28 cellular contexts compared by ENCODE assay signal in the genomic region with DNA sequence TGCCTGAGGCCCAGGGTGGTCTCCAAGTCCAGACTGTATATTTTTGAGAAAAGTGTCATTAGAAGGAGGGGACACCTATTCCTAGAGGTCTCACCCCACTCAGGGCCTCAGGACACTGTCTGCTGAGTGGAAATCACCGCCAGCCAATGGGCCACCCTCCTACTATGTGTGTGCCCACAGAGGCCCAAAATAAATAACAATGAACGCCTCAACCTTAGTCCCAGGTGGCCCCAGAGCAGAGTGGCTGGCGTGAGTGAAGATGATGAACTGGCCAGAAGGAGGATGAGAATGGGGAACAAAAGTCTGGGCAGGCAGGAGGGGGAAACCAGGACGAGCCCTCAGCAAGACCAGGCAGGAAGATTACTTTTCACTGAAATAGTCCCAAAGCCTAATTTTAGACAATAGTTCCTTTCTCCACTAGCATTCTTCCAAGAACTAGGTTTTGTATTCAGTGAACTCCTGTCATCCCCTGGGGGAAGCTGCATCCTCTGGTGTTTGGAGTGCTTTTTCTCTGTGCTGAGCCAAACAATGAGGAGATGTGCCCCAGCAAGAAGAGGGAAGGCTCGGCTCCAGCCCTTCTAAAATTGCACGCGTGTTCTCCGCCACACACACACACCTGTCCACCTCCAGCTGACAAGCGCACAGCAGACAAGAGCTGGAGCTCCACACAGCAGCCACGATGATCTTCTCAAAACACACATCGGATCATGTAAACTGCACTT.
DNase-seq lines count a peak whose midpoint lies in the region; ATAC-seq and TF ChIP-seq lines count a peak whose summit lies in the region.
"Had no signal": no experiment of that assay in that cellular context is flagged by ENCODE, and none has a peak within 500 bp of the region (broad histone marks: within the 10 kb centered on the region; RNA-seq: fewer than 3 reads in every experiment).

No MANE protein-coding gene starts in this region.

- ATAC-seq in Right ventricle myocardium inferior (no peak), HG02678 (IDR thresholded peaks at IDR 0.05; ENCODE audit: unreplicated experiment) (no peak)
- ATAC-seq: A549; activated T-cell treated with anti-CD3 and anti-CD28 coated beads, Interleukin-2, amount 50 U/mL, for 4 hours; right lobe of liver had no signal

- peaks cover 79% of the 10 kb centered on the region for H3K4me1 ChIP-seq in cardiac muscle cell (ENCODE audit: low read depth)
- H3K4me1 ChIP-seq in CD4-positive, alpha-beta memory T cell (ENCODE audit: insufficient read depth, low read length) = no peaks in the 10 kb centered on the region
- H3K4me1 ChIP-seq: A549, Caco-2 had no signal

- POLR2A ChIA-PET in CD4-positive, alpha-beta memory T cell (lab: Charles Lee; ENCODE audit: partially characterized antibody) = no interaction called here

- H3K4me3 ChIP-seq in cardiac muscle cell = no peak overlapping the region
- H3K4me3 ChIP-seq in CD4-positive, alpha-beta memory T cell (ENCODE audit: low read length in 2 of 2) = no peak overlapping the region
- H3K4me3 ChIP-seq: A549, GM23248, right lobe of liver had no signal

- H3K9me3 ChIP-seq in cardiac muscle cell (ENCODE audit: low read depth) = no peaks in the 10 kb centered on the region
- H3K9me3 ChIP-seq in CD4-positive, alpha-beta memory T cell (ENCODE audit: control insufficient read depth in 1 of 2, low read length in 2 of 2) = no peaks in the 10 kb centered on the region
- H3K9me3 ChIP-seq: A549, Caco-2, right lobe of liver had no signal

- H3K4me3 Mint-ChIP-seq in CD4-positive, alpha-beta memory T cell = no peak overlapping the region
- H3K4me3 Mint-ChIP-seq: activated T-cell treated with anti-CD3 and anti-CD28 coated beads, Interleukin-2, amount 50 U/mL, for 4 hours; B cell; dendritic cell treated with granulocyte-macrophage colony-stimulating factor and Interleukin-4, amounts not matched to agents 40 ng/mL and 50 ng/mL, for 4 days; naive B cell; stimulated activated naive CD8-positive, alpha-beta T cell treated with anti-CD3 and anti-CD28 coated beads, Interleukin-15, Interleukin-2, amounts not matched to agents 100 ng/mL and 50 ng/mL, for 24 hours; T-helper 1 cell treated with Interleukin-12 subunit alpha and Interleukin-12 subunit beta and Interleukin-4 antibody, amounts not matched to agents 30 μg/mL and 1 μg/mL, for 36 hours; type B pancreatic cell had no signal

- H3K27ac Mint-ChIP-seq in CD4-positive, alpha-beta memory T cell = peak overlapping the region in 1 of 7 donors; percentile 52
- H3K27ac Mint-ChIP-seq: B cell; dendritic cell treated with granulocyte-macrophage colony-stimulating factor and Interleukin-4, amounts not matched to agents 40 ng/mL and 50 ng/mL, for 4 days; stimulated activated naive CD8-positive, alpha-beta T cell treated with anti-CD3 and anti-CD28 coated beads, Interleukin-15, Interleukin-2, amounts not matched to agents 100 ng/mL and 50 ng/mL, for 24 hours; T-helper 1 cell treated with Interleukin-12 subunit alpha and Interleukin-12 subunit beta and Interleukin-4 antibody, amounts not matched to agents 30 μg/mL and 1 μg/mL, for 36 hours; type B pancreatic cell had no signal

- no peaks in the 10 kb centered on the region for H3K27me3 ChIP-seq in cardiac muscle cell
- H3K27me3 ChIP-seq in CD4-positive, alpha-beta memory T cell (ENCODE audit: insufficient read depth, low read length) = no peaks in the 10 kb centered on the region
- H3K27me3 ChIP-seq: right lobe of liver had no signal

- H3K36me3 ChIP-seq in cardiac muscle cell = no peaks in the 10 kb centered on the region
- no peaks in the 10 kb centered on the region for H3K36me3 ChIP-seq in CD4-positive, alpha-beta memory T cell (ENCODE audit: insufficient read depth, low read length)
- H3K36me3 ChIP-seq: right lobe of liver had no signal

- H3K9me3 Mint-ChIP-seq in CD4-positive, alpha-beta memory T cell = no peaks in the 10 kb centered on the region
- H3K9me3 Mint-ChIP-seq: activated T-cell treated with anti-CD3 and anti-CD28 coated beads, Interleukin-2, amount 50 U/mL, for 4 hours; dendritic cell treated with granulocyte-macrophage colony-stimulating factor and Interleukin-4, amounts not matched to agents 40 ng/mL and 50 ng/mL, for 4 days; naive B cell; stimulated activated naive CD8-positive, alpha-beta T cell treated with anti-CD3 and anti-CD28 coated beads, Interleukin-15, Interleukin-2, amounts not matched to agents 100 ng/mL and 50 ng/mL, for 24 hours; T-helper 1 cell treated with Interleukin-12 subunit alpha and Interleukin-12 subunit beta and Interleukin-4 antibody, amounts not matched to agents 30 μg/mL and 1 μg/mL, for 36 hours had no signal

- H3K4me1 Mint-ChIP-seq in CD4-positive, alpha-beta memory T cell = no peaks in the 10 kb centered on the region
- H3K4me1 Mint-ChIP-seq: B cell, naive B cell had no signal

- H3K27me3 Mint-ChIP-seq in CD4-positive, alpha-beta memory T cell = peaks cover 5 to 6% of the 10 kb centered on the region in 2 donors
- H3K27me3 Mint-ChIP-seq: stimulated activated naive CD8-positive, alpha-beta T cell treated with anti-CD3 and anti-CD28 coated beads, Interleukin-15, Interleukin-2, amounts not matched to agents 100 ng/mL and 50 ng/mL, for 24 hours had no signal

- DNase-seq in cardiac muscle cell (ENCODE audit: low read depth in 1 of 2, low spot score in 1 of 2) = no peak
- no peak for DNase-seq in Right ventricle myocardium inferior (ENCODE audit: missing footprints)
- peak; percentile 31 for DNase-seq in foreskin melanocyte
- DNase-seq in posterior vena cava (ENCODE audit: low spot score) = peak; percentile 55
- no peak for DNase-seq in CD4-positive, alpha-beta memory T cell
- no peak for DNase-seq in stimulated activated CD4-positive, alpha-beta T cell treated with anti-CD3 and anti-CD28 coated beads, Interleukin-4, amount 100 ng/mL, for 1 hour
- no peak for DNase-seq in OCI-M1 (lab: John Stamatoyannopoulos, UW)
- DNase-seq: activated CD4-positive, alpha-beta T cell treated with anti-CD3 and anti-CD28 coated beads for 48 hours; activated naive CD4-positive, alpha-beta T cell treated with Interleukin-2 at 50 U/mL for 16 hours; activated T-cell treated with anti-CD3 and anti-CD28 coated beads, Interleukin-2, amount 50 U/mL, for 4 hours; DND-41; GM23248; mesenchymal stem cell; naive B cell; NCI-H1105 treated with DMSO at 0.1 percent for 48 hours; NCI-H2029 treated with DMSO at 0.1 percent for 48 hours; NCI-H510A treated with DMSO at 0.1 percent for 48 hours; NK-92 treated with Interleukin-12 subunit alpha and Interleukin-12 subunit beta, amount 100 ng/mL, for 24 hours; right lobe of liver; stimulated activated CD4-positive, alpha-beta T cell treated with anti-CD3 and anti-CD28 coated beads, Interleukin-15, amount 100 ng/mL, for 24 hours had no signal

- peak overlapping the region; percentile 95 for H3K27ac ChIP-seq in cardiac muscle cell
- H3K27ac ChIP-seq in CD4-positive, alpha-beta memory T cell (ENCODE audit: low read depth, low read length) = no peak overlapping the region
- H3K27ac ChIP-seq: A549, GM23248, right lobe of liver had no signal

- intact Hi-C loops in Right ventricle myocardium inferior (cut with DNase I) = loop anchor here (5.0 kb wide), 1 partner anchor 71 kb away; a partner anchor contains a TSS
- intact Hi-C loops in posterior vena cava (cut with DNase I) = no loop called here
- intact Hi-C loops in CD4-positive, alpha-beta memory T cell (cut with micrococcal nuclease) = no loop called here

- CTCF ChIA-PET in CD4-positive, alpha-beta memory T cell (lab: Charles Lee; ENCODE audit: partially characterized antibody) = interaction anchor here (1.1 kb wide), 1 partner anchor 46 kb away, joined by 3 read pairs; no protein-coding TSS in a partner anchor

- no peaks in the 10 kb centered on the region for H3K36me3 Mint-ChIP-seq in CD4-positive, alpha-beta memory T cell
- H3K36me3 Mint-ChIP-seq: naive B cell, type B pancreatic cell had no signal

- no peak for TF ChIP-seq CTCF in cardiac muscle cell (IDR thresholded peaks at IDR 0.05; ENCODE audit: low read depth, low read length)

Comparison
In these comparisons a context has a peak if more than half of its experiments do, and no peak if none do; other contexts are left out.
1. DNase-seq: peak in foreskin melanocyte (single experiment) and posterior vena cava (single experiment); none in cardiac muscle cell (0 of 2), Right ventricle myocardium inferior (single experiment), CD4-positive, alpha-beta memory T cell (0 of 5), stimulated activated CD4-positive, alpha-beta T cell treated with anti-CD3 and anti-CD28 coated beads, Interleukin-4, amount 100 ng/mL, for 1 hour (single experiment) and OCI-M1 (single experiment).